15 cellular contexts compared by ENCODE assay signal in genomic region chr2:234491281-234491680, GRCh38. TPM values are rescaled to one million over a fixed set of nuclear protein-coding genes. Genes with fewer than 3 reads are reported as not detected.
A peak's percentile ranks its signal among the peaks of the same experiment; 100 is the strongest.
DNase-seq lines count a peak whose midpoint lies in the region; FAIRE-seq and TF ChIP-seq lines count a peak whose summit lies in the region.
"Had no signal": no experiment of that assay in that cellular context is flagged by ENCODE, and none has a peak within 500 bp of the region (broad histone marks: within the 10 kb centered on the region; RNA-seq: fewer than 3 reads in every experiment).

No MANE protein-coding gene starts in this region.

- no peaks in the 10 kb centered on the region for H3K9me3 Mint-ChIP-seq in dendritic cell treated with granulocyte-macrophage colony-stimulating factor and Interleukin-4, amounts not matched to agents 40 ng/mL and 50 ng/mL, for 4 days
- H3K9me3 Mint-ChIP-seq in chondrocyte (ENCODE audit: low read depth), result no peaks in the 10 kb centered on the region
- H3K9me3 Mint-ChIP-seq: type B pancreatic cell had no signal

- no peak overlapping the region for H2AK5ac ChIP-seq in trophoblast cell (ENCODE audit: low read length)

- H3K4me1 Mint-ChIP-seq in dendritic cell treated with granulocyte-macrophage colony-stimulating factor and Interleukin-4, amounts not matched to agents 40 ng/mL and 50 ng/mL, for 4 days (ENCODE audit: low read depth), result peaks cover 55% of the 10 kb centered on the region
- H3K4me1 Mint-ChIP-seq in chondrocyte (ENCODE audit: low read depth), result peaks cover 51% of the 10 kb centered on the region

- H3K4me3 Mint-ChIP-seq in dendritic cell treated with granulocyte-macrophage colony-stimulating factor and Interleukin-4, amounts not matched to agents 40 ng/mL and 50 ng/mL, for 4 days, result peak overlapping the region; percentile 59
- H3K4me3 Mint-ChIP-seq in chondrocyte (ENCODE audit: unreplicated experiment), result no peak overlapping the region
- H3K4me3 Mint-ChIP-seq: HFFc6 had no signal

- TF ChIP-seq CTCF in PC-9 (conservative IDR thresholded peaks at IDR 0.05), result no peak
- TF ChIP-seq CTCF in chondrocyte (IDR thresholded peaks at IDR 0.05), result no peak

- H2BK5ac ChIP-seq in trophoblast cell (ENCODE audit: low read depth, low read length, poor library complexity), result no peak overlapping the region

- H3K4me2 ChIP-seq in PC-9 (0 out of 2 replicates have a peak overlapping the region, but pooled peaks have one; percentile 7), trophoblast cell (ENCODE audit: low read length) (no peak overlapping the region)

- H3K79me2 ChIP-seq in PC-9 (ENCODE audit: low read depth) (peaks cover 62% of the 10 kb centered on the region), trophoblast cell (ENCODE audit: control insufficient read depth, insufficient read depth, low read length, poor library complexity) (peaks cover 10% of the 10 kb centered on the region)

- intact Hi-C loops in PC-9 (cut with micrococcal nuclease; ENCODE audit: unreplicated experiment), result no loop called here
- intact Hi-C loops in dendritic cell treated with granulocyte-macrophage colony-stimulating factor and Interleukin-4, amounts not matched to agents 40 ng/mL and 50 ng/mL, for 4 days (cut with micrococcal nuclease), result loop anchor here (5.0 kb wide), 2 partner anchors 64 to 184 kb away; no protein-coding TSS in a partner anchor

- H3K9me3 ChIP-seq in PC-9 (ENCODE audit: insufficient read depth, low read depth), result no peaks in the 10 kb centered on the region
- H3K9me3 ChIP-seq in small intestine (ENCODE audit: control insufficient read depth, low read depth), result no peaks in the 10 kb centered on the region
- no peaks in the 10 kb centered on the region for H3K9me3 ChIP-seq in trophoblast cell (ENCODE audit: insufficient read depth, low read depth, low read length)
- H3K9me3 ChIP-seq: breast epithelium, right lobe of liver had no signal

- H3K18ac ChIP-seq in trophoblast cell (ENCODE audit: low read length), result no peak overlapping the region

- H3K23ac ChIP-seq in trophoblast cell (ENCODE audit: low read length), result no peak overlapping the region

- H3K27me3 ChIP-seq in PC-9 (ENCODE audit: insufficient read depth, low read depth) (no peaks in the 10 kb centered on the region), small intestine (ENCODE audit: control insufficient read depth in 2 of 2, insufficient read depth in 2 of 2, low read length in 2 of 2) (peaks cover 0 to 2% of the 10 kb centered on the region in 2 donors), trophoblast cell (ENCODE audit: insufficient read depth, low read length) (no peaks in the 10 kb centered on the region)
- H3K27me3 ChIP-seq: breast epithelium, right lobe of liver had no signal

- H4K12ac ChIP-seq in trophoblast cell (ENCODE audit: low read depth, low read length), result no peak overlapping the region

- H4K91ac ChIP-seq in trophoblast cell (ENCODE audit: low read depth, low read length), result no peak overlapping the region

- peaks cover 7% of the 10 kb centered on the region for H3K79me1 ChIP-seq in trophoblast cell (ENCODE audit: low read length)

- H3K4me1 ChIP-seq in PC-9 (replicated peaks; ENCODE audit: insufficient read depth) (peaks cover 26% of the 10 kb centered on the region), small intestine (ENCODE audit: control insufficient read depth in 2 of 2, insufficient read depth in 1 of 2, low read depth in 1 of 2, low read length in 1 of 2) (no peaks in the 10 kb centered on the region), trophoblast cell (ENCODE audit: control insufficient read depth in 1 of 2, insufficient read depth in 2 of 2, low read length in 2 of 2) (peaks cover 2 to 11% of the 10 kb centered on the region in 2 experiments)
- H3K4me1 ChIP-seq: breast epithelium had no signal

- POLR2A ChIA-PET in PC-9 (lab: Charles Lee; ENCODE audit: unreplicated experiment), result no interaction called here

- no peak overlapping the region for H2BK120ac ChIP-seq in trophoblast cell (ENCODE audit: insufficient read depth, low read length, poor library complexity)

- CTCF ChIA-PET in PC-9 (lab: Charles Lee), result no interaction called here

- 63 to 81% (median 78%) methylated on average over 4 of the region's 4 CpGs for whole genome bisulfite sequencing in small intestine, 3 donors
- WGBS in trophoblast cell (ENCODE audit: extremely low coverage, insufficient coverage, insufficient read length), result no CpG with 5 or more reads among the region's 4 CpGs

- H3K27me3 Mint-ChIP-seq in dendritic cell treated with granulocyte-macrophage colony-stimulating factor and Interleukin-4, amounts not matched to agents 40 ng/mL and 50 ng/mL, for 4 days, result peaks cover 5% of the 10 kb centered on the region
- no peaks in the 10 kb centered on the region for H3K27me3 Mint-ChIP-seq in chondrocyte (ENCODE audit: low read depth)

- H3K4me3 ChIP-seq in PC-9 (no peak overlapping the region), small intestine (ENCODE audit: low read depth in 1 of 2, low read length in 2 of 2) (no peak overlapping the region), trophoblast cell (ENCODE audit: low read depth, low read length) (no peak overlapping the region)
- H3K4me3 ChIP-seq: right lobe of liver had no signal

- DNase-seq in NOMO-1 treated with DMSO at 0.1 percent for 48 hours (lab: John Stamatoyannopoulos, UW; ENCODE audit: unreplicated experiment) (peak; percentile 61), NOMO-1 treated with dmso at 0.1 percent for 144 hours (lab: John Stamatoyannopoulos, UW; ENCODE audit: unreplicated experiment) (no peak), PC-9 (no peak), small intestine (no peak), trophoblast cell (no peak), SW 1271 (lab: John Stamatoyannopoulos, UW) (no peak), chondrocyte (ENCODE audit: low spot score) (no peak)
- DNase-seq: HFFc6, IMR-90, NCI-H2081 treated with DMSO at 0.1 percent for 48 hours, right lobe of liver had no signal

- FAIRE-seq in small intestine (lab: Jason Lieb, UNC), result no peak

- H3K4ac ChIP-seq in trophoblast cell (ENCODE audit: low read depth, low read length), result no peak overlapping the region

- H2BK12ac ChIP-seq in trophoblast cell (ENCODE audit: low read length), result no peak overlapping the region

- peaks cover 16% of the 10 kb centered on the region; the same call in 1 of the 2 replicates for H3F3A ChIP-seq in PC-9 (ENCODE audit: insufficient read depth, low read depth)

- peaks cover 27% of the 10 kb centered on the region for H4K20me1 ChIP-seq in PC-9 (ENCODE audit: insufficient read depth)

- H3K14ac ChIP-seq in trophoblast cell (ENCODE audit: low read length), result no peak overlapping the region

- H3K36me3 ChIP-seq in PC-9 (ENCODE audit: low read depth) (peaks cover 28% of the 10 kb centered on the region), small intestine (ENCODE audit: control insufficient read depth in 2 of 2, insufficient read depth in 2 of 2, low read length in 2 of 2) (no peaks in the 10 kb centered on the region), trophoblast cell (ENCODE audit: control insufficient read depth in 1 of 2, insufficient read depth in 2 of 2, low read length in 2 of 2) (no peaks in the 10 kb centered on the region)
- H3K36me3 ChIP-seq: breast epithelium, right lobe of liver had no signal

- H2AFZ ChIP-seq in PC-9 (no peak overlapping the region), trophoblast cell (ENCODE audit: insufficient read depth, low read length, poor library complexity) (no peak overlapping the region)

- H3K36me3 Mint-ChIP-seq in dendritic cell treated with granulocyte-macrophage colony-stimulating factor and Interleukin-4, amounts not matched to agents 40 ng/mL and 50 ng/mL, for 4 days (ENCODE audit: low read depth), result peaks cover 96% of the 10 kb centered on the region
- H3K36me3 Mint-ChIP-seq in chondrocyte (ENCODE audit: low read depth), result peaks cover 39% of the 10 kb centered on the region

- H3K9me2 ChIP-seq in PC-9 (ENCODE audit: insufficient read depth), result no peaks in the 10 kb centered on the region

- H3K27ac ChIP-seq in PC-9 (no peak overlapping the region), small intestine (ENCODE audit: low read depth in 1 of 2, low read length in 1 of 2) (peak overlapping the region; percentile 37 to 53), trophoblast cell (ENCODE audit: low read depth, low read length) (no peak overlapping the region)
- H3K27ac ChIP-seq: 22Rv1, right lobe of liver had no signal

- no peak overlapping the region for H3K9ac ChIP-seq in trophoblast cell (ENCODE audit: low read length)

- no peak overlapping the region for H4K8ac ChIP-seq in trophoblast cell (ENCODE audit: low read depth, low read length)

- peak overlapping the region; percentile 99 for H3K27ac Mint-ChIP-seq in dendritic cell treated with granulocyte-macrophage colony-stimulating factor and Interleukin-4, amounts not matched to agents 40 ng/mL and 50 ng/mL, for 4 days
- H3K27ac Mint-ChIP-seq in chondrocyte (ENCODE audit: unreplicated experiment), result no peak overlapping the region
- H3K27ac Mint-ChIP-seq: HFFc6, type B pancreatic cell had no signal

- no TSS peak for BruUV-seq in PC-9 (replicated peaks; lab: Mats Ljungman, UMichigan)

RNA-seq across cellular contexts. Expression of gene ARL4C, which starts 5.6 kb away (rescaled TPM):
- 51.3 TPM in 2 replicates for total RNA-seq in PC-9 (2021)
- 1 to 10 TPM; 1.3 to 6.3 (median 4.3) TPM for polyA plus RNA-seq in small intestine
- 28.8 TPM in 2 replicates for polyA plus RNA-seq in trophoblast cell (2013)
- total RNA-seq in chondrocyte, result 16.4 to 129 TPM (median 127 TPM) in 3 replicates

Comparison
In these comparisons a context has a peak if more than half of its experiments do, and no peak if none do; other contexts are left out.
1. H3K27ac ChIP-seq: peak in small intestine (2 of 2); none in PC-9 (single experiment) and trophoblast cell (single experiment).